Comparison of ENCODE assay signal across 18 cellular contexts in the genomic region with DNA sequence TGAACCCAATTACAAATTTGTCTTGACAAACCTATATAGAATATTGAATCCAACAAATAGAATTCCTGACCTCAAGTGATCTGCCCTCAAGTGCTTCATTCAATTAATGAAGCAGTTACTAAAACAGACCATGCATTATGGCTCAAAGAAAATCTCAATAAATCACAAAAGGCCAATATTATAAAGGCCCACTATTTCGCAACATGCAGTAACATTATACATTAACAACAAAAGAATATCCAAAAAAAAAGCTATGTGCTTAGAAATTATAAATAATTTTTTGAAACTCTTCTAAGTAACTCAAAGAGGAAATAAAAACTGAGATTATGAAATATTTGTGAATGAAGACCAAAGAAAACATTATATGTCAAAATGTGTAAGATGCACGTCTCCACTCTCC.
"Had no signal": no experiment of that assay in that cellular context is flagged by ENCODE, and none has a peak within 500 bp of the region (broad histone marks: within the 10 kb centered on the region; RNA-seq: fewer than 3 reads in every experiment).

No MANE protein-coding gene starts in this region.

- H3K4me1 ChIP-seq: colonic mucosa, sigmoid colon had no signal

- H3K79me2 ChIP-seq: hepatocyte had no signal

- H3K4me1 Mint-ChIP-seq: nephron had no signal

- ATAC-seq: left colon, left ventricle myocardium superior had no signal

- H3K27me3 ChIP-seq: colonic mucosa, hepatocyte, sigmoid colon had no signal

- H3K27ac ChIP-seq: colonic mucosa, hepatocyte, sigmoid colon, skin epidermis had no signal

- H3K4me3 ChIP-seq: colonic mucosa, hepatocyte, lung, sigmoid colon, skin epidermis had no signal

- DNase-seq: colonic mucosa; dermis blood vessel endothelial cell; erythroblast; foreskin melanocyte; head of caudate nucleus; left colon; left ventricle myocardium superior; mesenchymal stem cell; midbrain; posterior cingulate gyrus; sigmoid colon; stimulated activated CD4-positive, alpha-beta T cell treated with anti-CD3 and anti-CD28 coated beads, Interleukin-2, amount 100 ng/mL, for 24 hours; stimulated activated naive CD4-positive, alpha-beta T cell treated with Interleukin-2 at 50 U/mL for 16 hours; trophoblast cell had no signal

- H3K36me3 ChIP-seq: colonic mucosa, sigmoid colon had no signal

- H2AFZ ChIP-seq: hepatocyte had no signal

- H3K27ac Mint-ChIP-seq: nephron had no signal

- H3K4me2 ChIP-seq: hepatocyte had no signal

- H3K4me3 Mint-ChIP-seq: nephron had no signal

- H3K9me3 ChIP-seq: colonic mucosa, sigmoid colon had no signal
